ENCODE assay signal across 24 cellular contexts in the genomic region with DNA sequence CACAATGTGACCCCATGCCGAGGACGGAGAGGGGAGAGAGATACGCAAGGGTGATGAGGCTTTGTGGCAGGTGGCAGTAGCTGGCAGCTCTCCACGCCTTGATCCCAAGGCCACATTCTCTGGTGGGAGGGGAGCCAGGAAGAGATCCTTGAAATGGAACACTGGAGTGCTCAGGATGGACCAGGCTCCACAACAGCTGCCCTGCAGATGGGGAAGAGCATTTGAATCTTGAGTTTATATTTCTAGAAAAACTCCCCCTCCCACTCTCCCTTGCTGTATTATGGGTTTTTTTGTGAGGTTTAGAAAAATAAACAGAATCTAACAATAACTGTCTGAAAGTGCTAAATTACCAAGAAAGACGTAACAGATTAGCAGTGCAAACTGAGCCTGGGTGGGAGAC.
DNase-seq lines count a peak whose midpoint lies in the region; ATAC-seq and TF ChIP-seq lines count a peak whose summit lies in the region.
"Had no signal": no experiment of that assay in that cellular context is flagged by ENCODE, and none has a peak within 500 bp of the region (broad histone marks: within the 10 kb centered on the region; RNA-seq: fewer than 3 reads in every experiment).

No MANE protein-coding gene starts in this region.

- H3K79me2 ChIP-seq in PC-9 (ENCODE audit: low read depth) = no peaks in the 10 kb centered on the region

- H3K4me1 ChIP-seq in psoas muscle = no peaks in the 10 kb centered on the region
- no peaks in the 10 kb centered on the region for H3K4me1 ChIP-seq in PC-9 (replicated peaks; ENCODE audit: insufficient read depth)
- H3K4me1 ChIP-seq: left lung had no signal

- DNase-seq in DMS53 treated with DMSO at 0.1 percent for 48 hours (lab: John Stamatoyannopoulos, UW; ENCODE audit: unreplicated experiment) = peak; percentile 46
- DNase-seq in NCI-H1105 treated with DMSO at 0.1 percent for 48 hours (lab: John Stamatoyannopoulos, UW) = peak; percentile 62
- DNase-seq in cerebellar cortex (ENCODE audit: low spot score) = peak; percentile 57
- no peak for DNase-seq in psoas muscle
- DNase-seq in NCI-H1930 (lab: John Stamatoyannopoulos, UW) = no peak
- no peak for DNase-seq in PC-9
- DNase-seq in foreskin fibroblast = no peak
- DNase-seq in HFFc6 = no peak
- DNase-seq: activated CD4-positive, CD25-positive, alpha-beta regulatory T cell; activated CD8-positive, alpha-beta memory T cell treated with anti-CD3 and anti-CD28 coated beads for 24 hours; activated T-cell treated with anti-CD3 and anti-CD28 coated beads, Interleukin-2, amount 50 U/mL, for 48 hours; CD8-positive, alpha-beta memory T cell; effector memory CD4-positive, alpha-beta T cell; glutamatergic neuron; H7; left lung; mucosa of descending colon; NCI-H187 treated with DMSO at 0.1 percent for 48 hours; NCI-H748 treated with DMSO at 0.1 percent for 48 hours; retina had no signal

- H3F3A ChIP-seq in PC-9 (ENCODE audit: insufficient read depth, low read depth) = no peaks in the 10 kb centered on the region

- H3K9me3 Mint-ChIP-seq in HFFc6 = no peaks in the 10 kb centered on the region
- H3K9me3 Mint-ChIP-seq: activated naive CD4-positive, alpha-beta T cell treated with anti-CD3 and anti-CD28 coated beads, Interleukin-2, amount 50 U/mL, for 24 hours; T-helper 2 cell treated with Interferon-gamma antibody and Interleukin-4, amounts not matched to agents 5 μg/mL and 100 μg/mL, for 36 hours had no signal

- POLR2A ChIA-PET in PC-9 (lab: Charles Lee; ENCODE audit: unreplicated experiment) = no interaction called here

- no peak overlapping the region for H3K4me3 Mint-ChIP-seq in HFFc6
- H3K4me3 Mint-ChIP-seq: activated naive CD4-positive, alpha-beta T cell treated with anti-CD3 and anti-CD28 coated beads, Interleukin-2, amount 50 U/mL, for 24 hours; CD8-positive, alpha-beta memory T cell; T-helper 2 cell treated with Interferon-gamma antibody and Interleukin-4, amounts not matched to agents 5 μg/mL and 100 μg/mL, for 36 hours had no signal

- no peak overlapping the region for H2AFZ ChIP-seq in PC-9

- H3K9me3 ChIP-seq in psoas muscle = no peaks in the 10 kb centered on the region
- H3K9me3 ChIP-seq in PC-9 (ENCODE audit: insufficient read depth, low read depth) = no peaks in the 10 kb centered on the region
- H3K9me3 ChIP-seq: left lung, mucosa of descending colon had no signal

- 22 to 31% (median 23%) methylated on average over 5 of the region's 5 CpGs for WGBS in psoas muscle, 3 donors

- H3K27ac ChIP-seq in psoas muscle (no peak overlapping the region), PC-9 (no peak overlapping the region)
- H3K27ac ChIP-seq: left lung had no signal

- H3K36me3 ChIP-seq in psoas muscle (ENCODE audit: insufficient read depth in 1 of 2, low read depth in 1 of 2) = no peaks in the 10 kb centered on the region
- no peaks in the 10 kb centered on the region for H3K36me3 ChIP-seq in PC-9 (ENCODE audit: low read depth)
- H3K36me3 ChIP-seq: left lung had no signal

- BruUV-seq in PC-9 (replicated peaks; lab: Mats Ljungman, UMichigan) = no TSS peak

- H3K4me1 Mint-ChIP-seq in HFFc6 (ENCODE audit: low read depth) = no peaks in the 10 kb centered on the region
- H3K4me1 Mint-ChIP-seq: activated naive CD4-positive, alpha-beta T cell treated with anti-CD3 and anti-CD28 coated beads, Interleukin-2, amount 50 U/mL, for 24 hours; CD8-positive, alpha-beta memory T cell had no signal

- no peak overlapping the region for H3K27ac Mint-ChIP-seq in HFFc6
- H3K27ac Mint-ChIP-seq: activated naive CD4-positive, alpha-beta T cell treated with anti-CD3 and anti-CD28 coated beads, Interleukin-2, amount 50 U/mL, for 24 hours; T-helper 2 cell treated with Interferon-gamma antibody and Interleukin-4, amounts not matched to agents 5 μg/mL and 100 μg/mL, for 36 hours had no signal

- CTCF ChIA-PET in PC-9 (lab: Charles Lee) = interaction anchor here (0.6 kb wide), 1 partner anchor 7 kb away, joined by 3 read pairs; no protein-coding TSS in a partner anchor

- H3K9me2 ChIP-seq in PC-9 (ENCODE audit: insufficient read depth) = no peaks in the 10 kb centered on the region

- TF ChIP-seq CTCF in psoas muscle (IDR thresholded peaks at IDR 0.05) (no peak), PC-9 (conservative IDR thresholded peaks at IDR 0.05) (no peak), foreskin fibroblast (IDR thresholded peaks at IDR 0.05; ENCODE audit: low read depth, low read length) (no peak), HFFc6 (IDR thresholded peaks at IDR 0.05) (no peak)

- H3K27me3 ChIP-seq in psoas muscle (ENCODE audit: insufficient read depth in 3 of 3, low read length in 2 of 3) = no peaks in the 10 kb centered on the region
- H3K27me3 ChIP-seq in PC-9 (ENCODE audit: insufficient read depth, low read depth) = no peaks in the 10 kb centered on the region
- H3K27me3 ChIP-seq: left lung had no signal

- H3K4me2 ChIP-seq in PC-9 = no peak overlapping the region

- no peaks in the 10 kb centered on the region for H3K36me3 Mint-ChIP-seq in HFFc6 (ENCODE audit: low read depth)
- H3K36me3 Mint-ChIP-seq: activated naive CD4-positive, alpha-beta T cell treated with anti-CD3 and anti-CD28 coated beads, Interleukin-2, amount 50 U/mL, for 24 hours; CD8-positive, alpha-beta memory T cell had no signal

- peak; percentile 49 to 79 (median 64) for ATAC-seq in psoas muscle
- ATAC-seq: HepG2, left lung, mucosa of descending colon, PC-3 had no signal

- no peaks in the 10 kb centered on the region for H4K20me1 ChIP-seq in PC-9 (ENCODE audit: insufficient read depth)

- intact Hi-C loops in psoas muscle (cut with DNase I) = no loop called here
- intact Hi-C loops in PC-9 (cut with micrococcal nuclease; ENCODE audit: unreplicated experiment) = no loop called here

- no peak overlapping the region for H3K4me3 ChIP-seq in psoas muscle
- H3K4me3 ChIP-seq in PC-9 = no peak overlapping the region
- no peak overlapping the region for H3K4me3 ChIP-seq in foreskin fibroblast (ENCODE audit: low read depth in 1 of 2, low read length in 2 of 2)
- H3K4me3 ChIP-seq: left lung, mucosa of descending colon had no signal

- H3K27me3 Mint-ChIP-seq in HFFc6 (ENCODE audit: insufficient read depth) = peaks cover 39% of the 10 kb centered on the region
- H3K27me3 Mint-ChIP-seq: activated naive CD4-positive, alpha-beta T cell treated with anti-CD3 and anti-CD28 coated beads, Interleukin-2, amount 50 U/mL, for 24 hours had no signal

Comparison
In these comparisons a context has a peak if more than half of its experiments do, and no peak if none do; other contexts are left out.
1. DNase-seq: peak in DMS53 treated with DMSO at 0.1 percent for 48 hours (single experiment), NCI-H1105 treated with DMSO at 0.1 percent for 48 hours (single experiment) and cerebellar cortex (single experiment); none in psoas muscle (0 of 2), NCI-H1930 (0 of 2), PC-9 (0 of 2), foreskin fibroblast (0 of 2) and HFFc6 (single experiment).